ENCODE assay signal across 2 cellular contexts in genomic region chr2:220081171-220081570, GRCh38.
TF ChIP-seq lines count a peak whose summit lies in the region.

No MANE protein-coding gene starts in this region.

TF ChIP-seq in GM23338, 12 proteins besides CTCF, POLR2A, EP300 and RAD21:
- TF ChIP-seq ZNF114 (CRISPR knock-in tag; IDR thresholded peaks at IDR 0.05) (no peak), EZH2phosphoT487 (IDR thresholded peaks at IDR 0.05; ENCODE audit: unreplicated experiment) (no peak), EZH2 (IDR thresholded peaks at IDR 0.05; ENCODE audit: low read depth, unreplicated experiment) (no peak), POLR2AphosphoS5 (IDR thresholded peaks at IDR 0.05; ENCODE audit: low read depth) (no peak), REST (IDR thresholded peaks at IDR 0.05; ENCODE audit: unreplicated experiment) (no peak), STAT1 (IDR thresholded peaks at IDR 0.05; ENCODE audit: unreplicated experiment) (no peak), NANOG (IDR thresholded peaks at IDR 0.05; ENCODE audit: borderline replicate concordance) (no peak), ETS1 (IDR thresholded peaks at IDR 0.05) (no peak), ZNF331 (CRISPR knock-in tag; IDR thresholded peaks at IDR 0.05; ENCODE audit: low read depth) (no peak), CREB1 (CRISPR knock-in tag; IDR thresholded peaks at IDR 0.05; ENCODE audit: low read depth) (no peak), ZNF462 (CRISPR knock-in tag; IDR thresholded peaks at IDR 0.05) (no peak)

TF ChIP-seq in H1, 55 proteins besides CTCF, POLR2A, EP300 and RAD21:
- TF ChIP-seq SIX5 (IDR thresholded peaks at IDR 0.05; ENCODE audit: low read depth, low read length) (no peak), MAX (IDR thresholded peaks at IDR 0.05) (no peak), RXRA (IDR thresholded peaks at IDR 0.05; ENCODE audit: insufficient read depth, low read depth, low read length) (no peak), TAF1 (IDR thresholded peaks at IDR 0.05; ENCODE audit: low read depth, low read length) (no peak), FOSL1 (IDR thresholded peaks at IDR 0.05; ENCODE audit: insufficient read depth, low read depth, low read length) (no peak), USF2 (IDR thresholded peaks at IDR 0.05; ENCODE audit: low read length) (no peak), POLR2AphosphoS5 (IDR thresholded peaks at IDR 0.05; ENCODE audit: low read depth, low read length) (no peak), KDM1A (IDR thresholded peaks at IDR 0.05; ENCODE audit: borderline replicate concordance, low read length) (no peak), SP4 (IDR thresholded peaks at IDR 0.05; ENCODE audit: low read length) (no peak), TEAD4 (IDR thresholded peaks at IDR 0.05; ENCODE audit: low read depth, low read length) (no peak), GABPA (IDR thresholded peaks at IDR 0.05; ENCODE audit: borderline replicate concordance, insufficient read depth, low read length) (no peak), PHF8 (conservative IDR thresholded peaks at IDR 0.05; ENCODE audit: low read depth, low read length) (no peak), YY1 (IDR thresholded peaks at IDR 0.05; ENCODE audit: low read depth, low read length) (no peak), TBP (IDR thresholded peaks at IDR 0.05; ENCODE audit: low read depth, low read length) (no peak), NANOG (IDR thresholded peaks at IDR 0.05; ENCODE audit: insufficient read depth, low read depth, low read length, poor library complexity, severe bottlenecking) (no peak), SP1 (IDR thresholded peaks at IDR 0.05; ENCODE audit: low read depth, low read length) (no peak), SRF (IDR thresholded peaks at IDR 0.05; ENCODE audit: low read depth, low read length) (no peak), ATF2 (IDR thresholded peaks at IDR 0.05; ENCODE audit: low read length) (no peak), SIN3A (conservative IDR thresholded peaks at IDR 0.05 in 1 of 2, IDR thresholded peaks at IDR 0.05 in 1 of 2; ENCODE audit: low read depth in 1 of 2, low read length in 2 of 2) (no peak)
